In the genomic region with DNA sequence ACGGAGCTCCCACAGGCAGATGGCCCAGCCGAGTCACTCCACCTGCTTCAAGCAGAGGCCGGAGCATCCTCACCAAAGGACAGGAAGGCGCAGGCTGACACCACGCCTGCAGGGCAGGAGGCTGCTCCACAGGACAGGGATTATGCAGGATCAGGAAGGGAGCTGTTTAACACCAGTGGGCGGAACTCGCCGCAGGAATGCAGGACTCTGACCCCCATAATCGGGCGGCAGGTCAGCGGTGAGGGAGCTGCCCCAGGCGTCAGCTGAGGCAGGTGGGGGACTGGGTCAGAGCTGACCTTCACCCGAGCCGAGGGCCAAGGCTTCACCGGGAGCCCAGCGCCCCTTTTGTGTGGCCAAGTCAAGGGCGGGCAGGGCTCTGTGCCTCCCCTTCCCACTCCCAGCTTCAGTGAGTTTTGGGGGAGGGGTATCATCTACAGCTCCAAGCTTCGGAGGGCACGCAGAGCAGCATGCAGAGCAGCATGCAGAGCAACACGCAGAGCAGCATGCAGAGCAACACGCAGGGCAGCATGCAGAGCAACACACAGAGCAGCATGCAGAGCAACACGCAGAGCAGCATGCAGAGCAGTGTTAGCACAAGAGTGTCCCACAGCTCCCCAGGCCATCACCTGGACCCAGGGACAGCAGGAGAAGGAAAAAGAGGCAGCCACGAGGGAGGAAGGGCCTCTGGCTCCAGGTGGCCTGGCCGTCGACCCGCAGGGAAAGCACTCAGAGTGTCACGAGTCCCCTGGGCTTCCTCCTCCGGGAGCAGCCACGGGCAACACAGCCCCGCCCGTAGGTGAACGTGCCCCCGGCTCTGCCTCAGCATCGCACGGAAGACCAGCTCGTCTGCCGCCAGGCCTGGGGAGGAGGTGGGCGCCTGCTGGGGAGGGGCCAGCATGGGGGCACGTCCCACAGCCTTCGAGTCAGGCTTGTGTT, we compare ENCODE assay signal across 19 cellular contexts.
DNase-seq lines count a peak whose midpoint lies in the region; ATAC-seq and TF ChIP-seq lines count a peak whose summit lies in the region.
"Had no signal": no experiment of that assay in that cellular context is flagged by ENCODE, and none has a peak within 500 bp of the region (broad histone marks: within the 10 kb centered on the region; RNA-seq: fewer than 3 reads in every experiment).

No MANE protein-coding gene starts in this region.

- no peak overlapping the region for H4K5ac ChIP-seq in H9 (ENCODE audit: insufficient read length, low read depth, low read length)

- no peak overlapping the region for H2BK120ac ChIP-seq in H9 (ENCODE audit: low read depth, low read length, poor library complexity, severe bottlenecking)

- TF ChIP-seq CTCF in H9 (conservative IDR thresholded peaks at IDR 0.05), result no peak
- TF ChIP-seq CTCF in nephron progenitor cell (IDR thresholded peaks at IDR 0.05), result no peak

- peaks cover 86% of the 10 kb centered on the region for H3K4me1 ChIP-seq in BLaER1
- no peaks in the 10 kb centered on the region; the same call in 1 of the 2 replicates for H3K4me1 ChIP-seq in H9 (ENCODE audit: insufficient read depth, low read length)
- H3K4me1 ChIP-seq: right atrium auricular region, vagina had no signal

- H4K8ac ChIP-seq in H9 (replicated peaks; ENCODE audit: insufficient read length, low read depth, low read length), result no peak overlapping the region

- H3K4me3 ChIP-seq in BLaER1, result no peak overlapping the region
- H3K4me3 ChIP-seq: dorsolateral prefrontal cortex, right atrium auricular region, vagina had no signal

- H3K4me3 Mint-ChIP-seq in H9, result no peak overlapping the region
- peak overlapping the region; percentile 60 for H3K4me3 Mint-ChIP-seq in nephron progenitor cell
- H3K4me3 Mint-ChIP-seq: activated CD4-positive, alpha-beta memory T cell treated with anti-CD3 and anti-CD28 coated beads, Interleukin-2, amount 10 ng/mL, durations not matched to agents 7 days and 5 days; activated naive CD8-positive, alpha-beta T cell; activated T-cell treated with anti-CD3 and anti-CD28 coated beads, Interleukin-2, amount 50 U/mL, for 4 hours had no signal

- H4K20me1 ChIP-seq in BLaER1, result no peaks in the 10 kb centered on the region
- no peaks in the 10 kb centered on the region for H4K20me1 ChIP-seq in H9 (ENCODE audit: control insufficient read depth, insufficient read depth, insufficient read length)

- H3K23me2 ChIP-seq in H9 (ENCODE audit: insufficient read length, low read depth, low read length, poor library complexity, severe bottlenecking), result no peaks in the 10 kb centered on the region

- H2BK5ac ChIP-seq in H9 (ENCODE audit: insufficient read length, low read length), result no peak overlapping the region

- H2AFZ ChIP-seq in H9 (ENCODE audit: low read length), result no peak overlapping the region

- H3K56ac ChIP-seq in H9 (ENCODE audit: insufficient read length, low read depth, low read length), result no peak overlapping the region

- H3K9ac ChIP-seq in BLaER1 (0 out of 2 replicates have a peak overlapping the region, but pooled peaks have one; percentile 15), H9 (ENCODE audit: extremely low read depth, insufficient read length, low read length) (no peak overlapping the region)

- no peaks in the 10 kb centered on the region for H3K36me3 ChIP-seq in BLaER1
- H3K36me3 ChIP-seq: right atrium auricular region, vagina had no signal

- ATAC-seq in HG03439 (IDR thresholded peaks at IDR 0.05; ENCODE audit: unreplicated experiment), result no peak
- ATAC-seq in HG02623 (IDR thresholded peaks at IDR 0.05; ENCODE audit: unreplicated experiment), result no peak
- ATAC-seq: activated T-cell treated with anti-CD3 and anti-CD28 coated beads, Interleukin-2, amount 50 U/mL, for 4 hours; esophagus mucosa had no signal

- H3K4me1 Mint-ChIP-seq in H9 (peaks cover 44 to 50% of the 10 kb centered on the region in 2 experiments), nephron progenitor cell (peaks cover 71% of the 10 kb centered on the region)
- H3K4me1 Mint-ChIP-seq: activated CD4-positive, alpha-beta memory T cell treated with anti-CD3 and anti-CD28 coated beads, Interleukin-2, amount 10 ng/mL, durations not matched to agents 7 days and 5 days had no signal

- H3K27ac Mint-ChIP-seq in H9 (peak overlapping the region in 2 of 3 experiments; percentile 1 to 71; a peak in 3 of 7 replicates), nephron progenitor cell (peak overlapping the region; percentile 66)
- H3K27ac Mint-ChIP-seq: activated CD4-positive, alpha-beta memory T cell treated with anti-CD3 and anti-CD28 coated beads, Interleukin-2, amount 10 ng/mL, durations not matched to agents 7 days and 5 days; activated naive CD8-positive, alpha-beta T cell had no signal

- no peak overlapping the region for H2AK5ac ChIP-seq in H9 (ENCODE audit: insufficient read length, low read length)

- no peak overlapping the region for H3K4ac ChIP-seq in H9 (ENCODE audit: low read depth, low read length)

- WGBS in H9 (ENCODE audit: extremely low coverage, insufficient read length, low lambda C conversion rate), result no CpG with 5 or more reads among the region's 40 CpGs

- H3K27me3 Mint-ChIP-seq in H9 (ENCODE audit: low read depth), result peaks cover 4% of the 10 kb centered on the region; the same call in 1 of the 2 replicates
- H3K27me3 Mint-ChIP-seq in nephron progenitor cell (ENCODE audit: low read depth, poor library complexity), result peaks cover 20% of the 10 kb centered on the region
- H3K27me3 Mint-ChIP-seq: activated CD4-positive, alpha-beta memory T cell treated with anti-CD3 and anti-CD28 coated beads, Interleukin-2, amount 10 ng/mL, durations not matched to agents 7 days and 5 days had no signal

- H3K14ac ChIP-seq in H9 (ENCODE audit: insufficient read depth, low read length), result peak overlapping the region; percentile 36

- H3T11ph ChIP-seq in H9 (ENCODE audit: low read length), result no peak overlapping the region

- no peak overlapping the region for H3K23ac ChIP-seq in H9 (ENCODE audit: insufficient read length, low read depth, low read length)

- no peaks in the 10 kb centered on the region for H3K79me1 ChIP-seq in H9 (ENCODE audit: insufficient read depth, low read depth, low read length, poor library complexity, severe bottlenecking)

- no peak overlapping the region for H4K91ac ChIP-seq in H9 (ENCODE audit: insufficient read length, low read depth, low read length)

- peak overlapping the region; percentile 18; the same call in 1 of the 2 replicates for H3K27ac ChIP-seq in BLaER1
- no peak overlapping the region for H3K27ac ChIP-seq in H9 (ENCODE audit: insufficient read length, low read depth, low read length)
- H3K27ac ChIP-seq: right atrium auricular region, vagina, VCaP had no signal

- H3K36me3 Mint-ChIP-seq in H9 (ENCODE audit: insufficient read depth in 1 of 3, low read depth in 3 of 3), result no peaks in the 10 kb centered on the region; a peak in 1 of 7 replicates
- no peaks in the 10 kb centered on the region for H3K36me3 Mint-ChIP-seq in nephron progenitor cell (ENCODE audit: low read depth)
- H3K36me3 Mint-ChIP-seq: activated naive CD8-positive, alpha-beta T cell had no signal

- H3K4me2 ChIP-seq in BLaER1, result peak overlapping the region; percentile 95
- H3K4me2 ChIP-seq in H9 (ENCODE audit: insufficient read depth, insufficient read length, low read length), result no peak overlapping the region

- DNase-seq in H9 (no peak), ecto neural progenitor cell (ENCODE audit: low spot score) (peak; percentile 76), nephron progenitor cell (no peak), GM19240 (ENCODE audit: insufficient read length, low spot score) (no peak), DMS 273 treated with DMSO at 0.1 percent for 48 hours (lab: John Stamatoyannopoulos, UW) (no peak)
- DNase-seq: activated CD4-positive, alpha-beta memory T cell treated with anti-CD3 and anti-CD28 coated beads, Interleukin-2, amount 10 ng/mL, durations not matched to agents 7 days and 5 days; activated T-cell treated with anti-CD3 and anti-CD28 coated beads, Interleukin-2, amount 50 U/mL, for 4 hours; GF-D8; Karpas-422; NCI-H1092 treated with DMSO at 0.1 percent for 48 hours had no signal

- H3K9me3 Mint-ChIP-seq in H9 (no peaks in the 10 kb centered on the region), nephron progenitor cell (no peaks in the 10 kb centered on the region)
- H3K9me3 Mint-ChIP-seq: activated CD4-positive, alpha-beta memory T cell treated with anti-CD3 and anti-CD28 coated beads, Interleukin-2, amount 10 ng/mL, durations not matched to agents 7 days and 5 days; activated T-cell treated with anti-CD3 and anti-CD28 coated beads, Interleukin-2, amount 50 U/mL, for 4 hours had no signal

- H3K27me3 ChIP-seq in BLaER1 (peaks cover 20% of the 10 kb centered on the region; the same call in 1 of the 2 replicates), H9 (ENCODE audit: insufficient read depth, low read length) (no peaks in the 10 kb centered on the region)
- H3K27me3 ChIP-seq: right atrium auricular region, vagina had no signal

- no peak overlapping the region for H2BK20ac ChIP-seq in H9 (ENCODE audit: low read depth, low read length, poor library complexity, severe bottlenecking)

- H3K9me3 ChIP-seq in BLaER1, result no peaks in the 10 kb centered on the region
- H3K9me3 ChIP-seq in H9 (ENCODE audit: control insufficient read depth, low read depth, low read length), result no peaks in the 10 kb centered on the region
- H3K9me3 ChIP-seq: right atrium auricular region, vagina had no signal

- H2BK15ac ChIP-seq in H9 (ENCODE audit: low read depth, low read length), result no peak overlapping the region

- H3K79me2 ChIP-seq in H9 (ENCODE audit: insufficient read depth, low read length), result no peaks in the 10 kb centered on the region

- peak overlapping the region; percentile 25 for H3K18ac ChIP-seq in H9 (ENCODE audit: insufficient read length, low read depth, low read length)

- no peak overlapping the region for H2BK12ac ChIP-seq in H9 (ENCODE audit: insufficient read length, low read depth, low read length)
